In the genomic region with DNA sequence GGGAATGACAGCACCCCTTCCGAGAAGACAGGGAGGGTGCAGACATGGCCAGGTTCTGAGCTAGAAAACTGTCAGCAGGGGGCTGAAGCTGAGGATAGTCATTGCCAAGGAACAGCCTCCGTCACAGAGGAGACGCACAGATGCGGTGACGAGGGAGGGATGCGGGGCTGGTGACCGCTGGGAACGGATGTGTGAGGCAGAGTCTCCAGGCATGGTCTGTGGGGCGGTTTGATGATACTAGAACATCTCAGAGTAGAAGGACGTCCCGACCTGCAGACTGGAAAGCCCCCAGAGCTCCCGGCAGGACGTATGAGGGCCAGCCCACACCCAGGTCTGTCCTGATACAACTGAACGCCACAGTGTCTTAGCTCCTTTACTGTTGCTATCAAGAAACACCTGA, we compare ENCODE assay signal across 22 cellular contexts. TPM values are rescaled to one million over a fixed set of nuclear protein-coding genes. Genes with fewer than 3 reads are reported as not detected.
"Had no signal": no experiment of that assay in that cellular context is flagged by ENCODE, and none has a peak within 500 bp of the region (broad histone marks: within the 10 kb centered on the region; RNA-seq: fewer than 3 reads in every experiment).

No MANE protein-coding gene starts in this region.

- H3K27me3 Mint-ChIP-seq: activated CD8-positive, alpha-beta T cell treated with anti-CD3 and anti-CD28 coated beads for 36 hours; activated naive CD8-positive, alpha-beta T cell had no signal

- ATAC-seq: activated CD8-positive, alpha-beta T cell treated with anti-CD3 and anti-CD28 coated beads for 36 hours; activated T-cell treated with anti-CD3 and anti-CD28 coated beads, Interleukin-2, amount 50 U/mL, for 72 hours; body of pancreas had no signal

- H3K27ac ChIP-seq: body of pancreas, esophagus squamous epithelium, left ventricle myocardium inferior, right atrium auricular region had no signal

- H3K27ac Mint-ChIP-seq: activated CD8-positive, alpha-beta T cell treated with anti-CD3 and anti-CD28 coated beads for 36 hours; activated naive CD8-positive, alpha-beta T cell; activated T-cell treated with anti-CD3 and anti-CD28 coated beads, Interleukin-2, amount 50 U/mL, for 72 hours had no signal

- H3K9me3 Mint-ChIP-seq: activated CD8-positive, alpha-beta T cell treated with anti-CD3 and anti-CD28 coated beads for 36 hours; activated T-cell treated with anti-CD3 and anti-CD28 coated beads, Interleukin-2, amount 50 U/mL, for 72 hours; naive B cell had no signal

- DNase-seq: activated CD4-positive, alpha-beta T cell treated with anti-CD3 and anti-CD28 coated beads for 1 hour; activated CD8-positive, alpha-beta memory T cell treated with anti-CD3 and anti-CD28 coated beads, Interleukin-2, amount 50 U/mL, for 4 hours; activated CD8-positive, alpha-beta T cell treated with anti-CD3 and anti-CD28 coated beads for 36 hours; activated gamma-delta T cell treated with Interleukin-2 at 50 U/mL for 16 hours; activated T-cell treated with anti-CD3 and anti-CD28 coated beads, Interleukin-2, amount 50 U/mL, for 72 hours; amniotic stem cell; body of pancreas; cortex of kidney; effector CD8-positive, alpha-beta T cell; esophagus squamous epithelium; hypothalamus; left ventricle myocardium inferior; naive B cell; nucleus accumbens; stimulated activated CD4-positive, alpha-beta T cell treated with anti-CD3 and anti-CD28 coated beads, Interleukin-4, amount 100 ng/mL, for 24 hours; stimulated activated naive CD4-positive, alpha-beta T cell treated with Interleukin-2 at 50 U/mL for 16 hours had no signal

- H3K4me3 Mint-ChIP-seq: activated CD8-positive, alpha-beta T cell treated with anti-CD3 and anti-CD28 coated beads for 36 hours had no signal

- H3K27me3 ChIP-seq: body of pancreas, esophagus squamous epithelium, right atrium auricular region, tibial nerve had no signal

- H3K9me3 ChIP-seq: body of pancreas, esophagus squamous epithelium, left ventricle myocardium inferior, right atrium auricular region, tibial nerve had no signal

- H3K4me3 ChIP-seq: body of pancreas, esophagus squamous epithelium, left ventricle myocardium inferior, right atrium auricular region, tibial nerve had no signal

RNA-seq across cellular contexts. Expression of a gene that starts 42.1 kb away (rescaled TPM):
- total RNA-seq: body of pancreas, endothelial cell of umbilical vein, fibroblast of villous mesenchyme, kidney epithelial cell had no signal
- polyA plus RNA-seq: endothelial cell of umbilical vein had no signal

RNA-seq across cellular contexts. Expression of a gene that starts 58.2 kb away (rescaled TPM):
- total RNA-seq: kidney epithelial cell had no signal
